ENCODE assay signal across 1 cellular context in genomic region chr7:135791543-135792120, GRCh38.
TF ChIP-seq lines count a peak whose summit lies in the region.

No MANE protein-coding gene starts in this region.

TF ChIP-seq in K562, 482 proteins besides CTCF, POLR2A, EP300 and RAD21 (continued from another document):
- TF ChIP-seq THRB (CRISPR knock-in tag; conservative IDR thresholded peaks at IDR 0.05): no peak
- no peak for TF ChIP-seq THRA (IDR thresholded peaks at IDR 0.05)
